Comparison of ENCODE assay signal across 1 cellular context in genomic region chr3:172317984-172318383, GRCh38.
TF ChIP-seq lines count a peak whose summit lies in the region.

No MANE protein-coding gene starts in this region.

TF ChIP-seq in IMR-90, 13 proteins besides CTCF, POLR2A, EP300 and RAD21:
- TF ChIP-seq USF2 (IDR thresholded peaks at IDR 0.05; ENCODE audit: low read depth, low read length) (no peak), FOS (IDR thresholded peaks at IDR 0.05; ENCODE audit: low read depth, low read length) (peak; percentile 86), RFX5 (IDR thresholded peaks at IDR 0.05; ENCODE audit: low read depth, low read length) (0 out of 2 replicates have a peak, but pooled peaks have one; percentile 31), CEBPB (IDR thresholded peaks at IDR 0.05; ENCODE audit: low read depth, low read length) (no peak), MXI1 (IDR thresholded peaks at IDR 0.05; ENCODE audit: borderline replicate concordance, low read depth, low read length) (no peak), RCOR1 (IDR thresholded peaks at IDR 0.05; ENCODE audit: insufficient replicate concordance, low read length) (peak; percentile 19), ELK1 (IDR thresholded peaks at IDR 0.05; ENCODE audit: borderline replicate concordance, low read depth, low read length) (no peak), MAFK (IDR thresholded peaks at IDR 0.05; ENCODE audit: low read depth, low read length) (no peak), CHD1 (IDR thresholded peaks at IDR 0.05; ENCODE audit: low read depth, low read length) (no peak), NFE2L2 (IDR thresholded peaks at IDR 0.05; ENCODE audit: low read depth, low read length) (peak; percentile 69), BHLHE40 (IDR thresholded peaks at IDR 0.05; ENCODE audit: low read depth, low read length) (no peak), MAZ (IDR thresholded peaks at IDR 0.05; ENCODE audit: borderline replicate concordance, low read depth, low read length) (no peak; the same call in 1 of the 2 replicates), SMC3 (IDR thresholded peaks at IDR 0.05; ENCODE audit: low read depth, low read length) (no peak)
